In genomic region chr9:102135768-102136167, GRCh38 we compare ENCODE assay signal across 28 cellular contexts.
"Had no signal": no experiment of that assay in that cellular context is flagged by ENCODE, and none has a peak within 500 bp of the region (broad histone marks: within the 10 kb centered on the region; RNA-seq: fewer than 3 reads in every experiment).

No MANE protein-coding gene starts in this region.

- H3K4me3 ChIP-seq: colonic mucosa, gastrocnemius medialis, left lung, prostate gland, right atrium auricular region, smooth muscle cell, stomach, thyroid gland had no signal

- H3K9me3 ChIP-seq: colonic mucosa, gastrocnemius medialis, prostate gland, right atrium auricular region, thyroid gland had no signal

- DNase-seq: colonic mucosa; effector CD8-positive, alpha-beta T cell; endodermal cell; foreskin fibroblast; gastrocnemius medialis; head of caudate nucleus; kidney; left lung; mesenchymal stem cell; midbrain; naive thymus-derived CD4-positive, alpha-beta T cell; nucleus accumbens; stimulated activated CD4-positive, alpha-beta T cell treated with anti-CD3 and anti-CD28 coated beads, Interleukin-12 subunit alpha, Interleukin-12 subunit beta, amount 100 ng/mL, for 4 hours; stimulated activated CD4-positive, alpha-beta T cell treated with anti-CD3 and anti-CD28 coated beads, Interleukin-1b, Interleukin-23, amount 100 ng/mL, for 48 hours; stimulated activated CD4-positive, alpha-beta T cell treated with anti-CD3 and anti-CD28 coated beads, Interleukin-4, amount 100 ng/mL, for 1 hour; stimulated activated CD8-positive, alpha-beta memory T cell treated with anti-CD3 and anti-CD28 coated beads, Interleukin-4, amount 100 ng/mL, for 48 hours; stimulated activated naive CD4-positive, alpha-beta T cell treated with Interleukin-2 at 50 U/mL for 16 hours; stomach; thyroid gland had no signal

- H3K36me3 Mint-ChIP-seq: naive thymus-derived CD4-positive, alpha-beta T cell; type B pancreatic cell had no signal

- H3K36me3 ChIP-seq: colonic mucosa, gastrocnemius medialis, left lung, prostate gland, right atrium auricular region, stomach, thyroid gland had no signal

- H3K27ac ChIP-seq: colonic mucosa, epithelial cell of prostate, gastrocnemius medialis, left lung, prostate gland, right atrium auricular region, stomach, thyroid gland had no signal

- H3K4me3 Mint-ChIP-seq: dendritic cell treated with granulocyte-macrophage colony-stimulating factor and Interleukin-4, amounts not matched to agents 40 ng/mL and 50 ng/mL, for 4 days; endodermal cell; naive thymus-derived CD4-positive, alpha-beta T cell; nephron; type B pancreatic cell had no signal

- ATAC-seq: esophagus mucosa; gastrocnemius medialis; left lung; naive thymus-derived CD4-positive, alpha-beta T cell; sciatic nerve had no signal

- H3K27ac Mint-ChIP-seq: dendritic cell treated with granulocyte-macrophage colony-stimulating factor and Interleukin-4, amounts not matched to agents 40 ng/mL and 50 ng/mL, for 4 days; endodermal cell; naive thymus-derived CD4-positive, alpha-beta T cell; nephron; type B pancreatic cell had no signal

- H3K27me3 ChIP-seq: colonic mucosa, gastrocnemius medialis, left lung, right atrium auricular region, stomach, thyroid gland had no signal

- H3K4me2 ChIP-seq: smooth muscle cell had no signal

- H3K4me1 ChIP-seq: colonic mucosa, gastrocnemius medialis, left lung, prostate gland, right atrium auricular region, stomach, thyroid gland had no signal

- H3K9me3 Mint-ChIP-seq: type B pancreatic cell had no signal

- H3K27me3 Mint-ChIP-seq: dendritic cell treated with granulocyte-macrophage colony-stimulating factor and Interleukin-4, amounts not matched to agents 40 ng/mL and 50 ng/mL, for 4 days; naive thymus-derived CD4-positive, alpha-beta T cell; type B pancreatic cell had no signal

- H3K4me1 Mint-ChIP-seq: naive thymus-derived CD4-positive, alpha-beta T cell; nephron had no signal
